8 cellular contexts compared by ENCODE assay signal in genomic region chr16:29862884-29863668, GRCh38. TPM values are rescaled to one million over a fixed set of nuclear protein-coding genes. Genes with fewer than 3 reads are reported as not detected.
DNase-seq lines count a peak whose midpoint lies in the region; ATAC-seq and TF ChIP-seq lines count a peak whose summit lies in the region.

TSS of gene CDIPT (minus strand) at chr16:29863226. CDS start at chr16:29862857, 369 bp downstream.

- TF ChIP-seq CTCF in DOHH2 (IDR thresholded peaks at IDR 0.05; ENCODE audit: low read depth, low read length, poor library complexity, severe bottlenecking) = peak; percentile 78
- peak in 5 of 6 experiments; percentile 35 to 58 (median 55) for TF ChIP-seq CTCF in esophagus squamous epithelium (IDR thresholded peaks at IDR 0.05)

- H3K4me3 ChIP-seq in DOHH2 (ENCODE audit: low read length) (peak within 1 kb of the TSS; percentile 87), esophagus squamous epithelium (peak within 1 kb of the TSS; percentile 63 to 98 (median 91))

- H3K9me3 ChIP-seq in DOHH2 (ENCODE audit: control insufficient read depth, insufficient read depth, low read length) (no peaks in the 10 kb centered on the region), esophagus squamous epithelium (no peaks in the 10 kb centered on the region)

- peaks cover 5% of the 10 kb centered on the region; the same call in 1 of the 2 replicates for H3K27me3 ChIP-seq in DOHH2 (ENCODE audit: control insufficient read depth, low read length)
- no peaks in the 10 kb centered on the region for H3K27me3 ChIP-seq in esophagus squamous epithelium

- peak within 1 kb of the TSS; percentile 83 for H3K4me2 ChIP-seq in DOHH2 (ENCODE audit: low read length)

- WGBS in esophagus squamous epithelium, 2 donors = 0% methylated on average over 7 to 12 of the region's 57 CpGs

- H3K79me2 ChIP-seq in DOHH2 (ENCODE audit: control insufficient read depth, low read length) = peaks cover 21% of the 10 kb centered on the region

- H3K36me3 ChIP-seq in DOHH2 (ENCODE audit: control insufficient read depth, low read length) (peaks cover 23% of the 10 kb centered on the region), esophagus squamous epithelium (peaks cover 19 to 33% (median 22%) of the 10 kb centered on the region in 3 donors)

- intact Hi-C loops in esophagus squamous epithelium (cut with DNase I) = no loop called here

- no peaks in the 10 kb centered on the region for H4K20me1 ChIP-seq in DOHH2 (ENCODE audit: control insufficient read depth, insufficient read depth, low read depth, low read length)

- H3K27ac ChIP-seq in DOHH2 (ENCODE audit: low read depth, low read length) (peak within 1 kb of the TSS; percentile 69), esophagus squamous epithelium (peak within 1 kb of the TSS; percentile 87 to 96 (median 93))

- no peaks in the 10 kb centered on the region for H3K9me2 ChIP-seq in DOHH2 (replicated peaks; ENCODE audit: control insufficient read depth, low read length)

- TF ChIP-seq POLR2A in esophagus squamous epithelium (IDR thresholded peaks at IDR 0.05) = peak in 1 of 4 donors; percentile 48

- H3K4me1 ChIP-seq in DOHH2 (ENCODE audit: control insufficient read depth, low read length) (peaks cover 9% of the 10 kb centered on the region), esophagus squamous epithelium (peaks cover 16 to 32% (median 20%) of the 10 kb centered on the region in 3 donors)

- no peaks in the 10 kb centered on the region for H3F3A ChIP-seq in DOHH2 (ENCODE audit: control insufficient read depth, insufficient read depth)

- DNase-seq in Kasumi-1 (lab: John Stamatoyannopoulos, UW) (peak; percentile 82 to 89), RKO (ENCODE audit: low spot score) (peak; percentile 97), activated T-helper 1 cell treated with Interleukin-2 at 50 U/mL for 16 hours (ENCODE audit: low read depth) (peak; percentile 87), esophagus squamous epithelium (lab: John Stamatoyannopoulos, UW) (peak; percentile 60), myocyte (ENCODE audit: low read depth) (peak; percentile 97)
- DNase-seq in stimulated activated CD8-positive, alpha-beta memory T cell treated with anti-CD3 and anti-CD28 coated beads, Interleukin-7, amount 100 ng/mL, for 48 hours (ENCODE audit: extremely low read depth in 1 of 2, low read depth in 1 of 2) = peak; percentile 81 to 92

- ATAC-seq in GM21786 (IDR thresholded peaks at IDR 0.05; ENCODE audit: unreplicated experiment) = peak; percentile 90

RNA-seq across cellular contexts. Expression of gene CDIPT, which starts in this region (rescaled TPM):
- total RNA-seq in esophagus squamous epithelium = 10 to 100 TPM; 34.6 to 78.8 (median 44.6) TPM
- 47.2 and 53.9 TPM in 2 replicates for total RNA-seq in myocyte
- polyA plus RNA-seq in myocyte (2012) = 89.8 TPM

Comparison
In these comparisons a context has a peak if more than half of its experiments do, and no peak if none do; other contexts are left out.
1. Peak in every context shown above with its lines: DNase-seq, ATAC-seq, H3K4me3 ChIP-seq and H3K27ac ChIP-seq.